Comparison of ENCODE assay signal across 9 cellular contexts in genomic region chr9:129141066-129142041, GRCh38. TPM values are rescaled to one million over a fixed set of nuclear protein-coding genes. Genes with fewer than 3 reads are reported as not detected.
A peak's percentile ranks its signal among the peaks of the same experiment; 100 is the strongest.
DNase-seq lines count a peak whose midpoint lies in the region; ATAC-seq and TF ChIP-seq lines count a peak whose summit lies in the region.
"Had no signal": no experiment of that assay in that cellular context is flagged by ENCODE, and none has a peak within 500 bp of the region (broad histone marks: within the 10 kb centered on the region; RNA-seq: fewer than 3 reads in every experiment).

No MANE protein-coding gene starts in this region.

- peak overlapping the region; percentile 35; the same call in 1 of the 2 replicates for H3K4me3 ChIP-seq in HUES64 (ENCODE audit: low read length)
- H3K4me3 ChIP-seq in gastroesophageal sphincter: peak overlapping the region; percentile 41 to 55

- H3K27ac ChIP-seq in HUES64 (ENCODE audit: low read depth, low read length) (peak overlapping the region; percentile 100), gastroesophageal sphincter (peak overlapping the region; percentile 95 to 100 (median 97))

- peaks cover 38% of the 10 kb centered on the region for H3K36me3 ChIP-seq in HUES64 (ENCODE audit: insufficient read depth, low read length)
- peaks cover 0 to 27% of the 10 kb centered on the region in 2 donors for H3K36me3 ChIP-seq in gastroesophageal sphincter

- peak; percentile 10 for ATAC-seq in gastroesophageal sphincter
- ATAC-seq in HG03520 (IDR thresholded peaks at IDR 0.05; ENCODE audit: unreplicated experiment): no peak

- no peak for TF ChIP-seq EP300 in gastroesophageal sphincter (IDR thresholded peaks at IDR 0.05)

- no peak for TF ChIP-seq CTCF in gastroesophageal sphincter (IDR thresholded peaks at IDR 0.05)

- TF ChIP-seq POLR2A in gastroesophageal sphincter (IDR thresholded peaks at IDR 0.05): no peak

- no peaks in the 10 kb centered on the region for H3K9me3 ChIP-seq in HUES64 (ENCODE audit: insufficient read depth, low read depth, low read length)
- H3K9me3 ChIP-seq in gastroesophageal sphincter: no peaks in the 10 kb centered on the region

- peak overlapping the region; percentile 91 for H3K9ac ChIP-seq in HUES64 (ENCODE audit: low read depth, low read length)

- 59% methylated on average over 12 of the region's 13 CpGs for WGBS in HUES64
- 4 to 17% methylated on average over 3 to 5 of the region's 13 CpGs for WGBS in gastroesophageal sphincter (ENCODE audit: low coverage in 1 of 2), 2 donors

- H3K27me3 ChIP-seq in HUES64 (ENCODE audit: insufficient read depth, low read length) (no peaks in the 10 kb centered on the region), gastroesophageal sphincter (no peaks in the 10 kb centered on the region)

- H3K4me1 ChIP-seq in HUES64 (ENCODE audit: insufficient read depth, low read length): peaks cover 54% of the 10 kb centered on the region
- peaks cover 14 to 95% (median 81%) of the 10 kb centered on the region in 3 donors for H3K4me1 ChIP-seq in gastroesophageal sphincter

- peak; percentile 19 for DNase-seq in NCI-H1436 (lab: John Stamatoyannopoulos, UW)
- DNase-seq in NCI-H1436 treated with DMSO at 0.1 percent for 48 hours (lab: John Stamatoyannopoulos, UW): no peak
- peak; percentile 42 to 51 for DNase-seq in activated T-cell treated with anti-CD3 and anti-CD28 coated beads, Interleukin-2, amount 50 U/mL, for 48 hours
- DNase-seq in non-pigmented ciliary epithelial cell (ENCODE audit: low read depth): peak; percentile 85
- no peak for DNase-seq in cerebellar nuclear complex (lab: John Stamatoyannopoulos, UW)

RNA-seq across cellular contexts. Expression of gene PTPA, which starts 30.1 kb away (rescaled TPM):
- 114 TPM for polyA plus RNA-seq in HUES64 (2013, experiment 1 of 2)
- polyA plus RNA-seq in HUES64 (2013, experiment 2 of 2): 121 TPM
- total RNA-seq in gastroesophageal sphincter: 100 to 1,000 TPM in 1 of 4 donors, 10 to 100 TPM in 3; 58.7 to 100 (median 71.6) TPM

RNA-seq across cellular contexts. Expression of gene CRAT, which starts 30.8 kb away (rescaled TPM):
- 8.1 TPM for polyA plus RNA-seq in HUES64 (2013, experiment 1 of 2)
- 10.7 TPM for polyA plus RNA-seq in HUES64 (2013, experiment 2 of 2)
- 10 to 100 TPM; 59.6 to 91.2 (median 67.5) TPM for total RNA-seq in gastroesophageal sphincter

RNA-seq across cellular contexts. Expression of gene IER5L, which starts 36.7 kb away (rescaled TPM):
- polyA plus RNA-seq in HUES64 (2013, experiment 1 of 2): 9.1 TPM
- 13.9 TPM for polyA plus RNA-seq in HUES64 (2013, experiment 2 of 2)
- total RNA-seq in gastroesophageal sphincter: 10 to 100 TPM in 2 of 4 donors, 1 to 10 TPM in 2; 7.4 to 14.3 (median 10.4) TPM
- total RNA-seq: Daoy had no signal

Comparison
In these comparisons a context has a peak if more than half of its experiments do, and no peak if none do; other contexts are left out.
1. DNase-seq: peak in NCI-H1436 (single experiment), activated T-cell treated with anti-CD3 and anti-CD28 coated beads, Interleukin-2, amount 50 U/mL, for 48 hours (2 of 2) and non-pigmented ciliary epithelial cell (single experiment); none in NCI-H1436 treated with DMSO at 0.1 percent for 48 hours (single experiment) and cerebellar nuclear complex (0 of 2).